In the genomic region with DNA sequence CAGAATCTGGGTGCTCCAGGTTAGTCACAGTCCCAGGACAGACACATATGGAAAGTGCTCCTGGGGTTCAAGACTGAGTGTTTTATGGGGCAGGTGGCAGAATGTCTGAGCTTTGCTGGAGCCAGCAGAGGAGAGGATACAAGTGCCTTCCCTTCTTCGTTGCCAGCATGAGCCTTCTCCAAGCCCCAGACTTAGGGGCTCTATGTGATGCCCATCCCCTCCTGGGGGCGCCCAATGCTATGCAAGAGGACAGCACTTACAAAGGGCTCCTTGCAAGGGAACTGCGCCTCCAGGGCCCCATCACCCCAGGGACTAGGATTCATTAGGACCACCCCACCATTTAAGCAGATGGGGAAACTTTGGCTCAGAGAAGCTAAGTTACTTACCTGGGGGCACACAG, we compare ENCODE assay signal across 22 cellular contexts.
DNase-seq lines count a peak whose midpoint lies in the region; ATAC-seq and TF ChIP-seq lines count a peak whose summit lies in the region.
"Had no signal": no experiment of that assay in that cellular context is flagged by ENCODE, and none has a peak within 500 bp of the region (broad histone marks: within the 10 kb centered on the region; RNA-seq: fewer than 3 reads in every experiment).

No MANE protein-coding gene starts in this region.

- whole genome bisulfite sequencing in spleen, 5 donors: 70 to 92% (median 84%) methylated on average over 2 to 3 of the region's 3 CpGs
- WGBS in upper lobe of left lung, 2 donors: 81 to 85% methylated on average over 3 of the region's 3 CpGs

- TF ChIP-seq CTCF in nephron progenitor cell (IDR thresholded peaks at IDR 0.05) (no peak), neural crest cell (conservative IDR thresholded peaks at IDR 0.05) (no peak), spleen (IDR thresholded peaks at IDR 0.05 in 8 of 11, conservative IDR thresholded peaks at IDR 0.05 in 3 of 11) (no peak), upper lobe of left lung (IDR thresholded peaks at IDR 0.05) (no peak)

- H3K4me3 Mint-ChIP-seq in nephron progenitor cell (peak overlapping the region; percentile 47), neural crest cell (peak overlapping the region; percentile 39)
- H3K4me3 Mint-ChIP-seq: CD14-positive monocyte; CD4-positive, alpha-beta memory T cell; CD4-positive, CD25-positive, alpha-beta regulatory T cell; CD8-positive, alpha-beta memory T cell had no signal

- intact Hi-C loops in spleen (cut with DNase I; ENCODE audit: low total_unique reads): no loop called here

- no peaks in the 10 kb centered on the region for H3K9me3 ChIP-seq in spleen
- no peaks in the 10 kb centered on the region for H3K9me3 ChIP-seq in upper lobe of left lung
- H3K9me3 ChIP-seq: BE2C, BLaER1 had no signal

- no peaks in the 10 kb centered on the region for H3K9me3 Mint-ChIP-seq in nephron progenitor cell
- H3K9me3 Mint-ChIP-seq in neural crest cell: no peaks in the 10 kb centered on the region

- H3K36me3 ChIP-seq in spleen: no peaks in the 10 kb centered on the region
- H3K36me3 ChIP-seq in upper lobe of left lung: no peaks in the 10 kb centered on the region
- H3K36me3 ChIP-seq: BE2C, BLaER1 had no signal

- no peak for TF ChIP-seq POLR2A in spleen (IDR thresholded peaks at IDR 0.05)
- no peak for TF ChIP-seq POLR2A in upper lobe of left lung (IDR thresholded peaks at IDR 0.05)

- no peak for DNase-seq in nephron progenitor cell
- no peak for DNase-seq in neural crest cell (ENCODE audit: low read depth, low spot score)
- DNase-seq in spleen: peak; percentile 63
- no peak for DNase-seq in NCI-H2171 treated with DMSO at 0.1 percent for 48 hours (lab: John Stamatoyannopoulos, UW)
- no peak for DNase-seq in upper lobe of left lung
- DNase-seq: 8988T; ACHN; BE2C; C1 segment of cervical spinal cord; CD4-positive, alpha-beta memory T cell; CD4-positive, CD25-positive, alpha-beta regulatory T cell; CD8-positive, alpha-beta memory T cell; COR-L47; DMS 273 treated with DMSO at 0.1 percent for 48 hours; DMS153; DMS79; DND-41; EL; GDM1 had no signal

- H3K4me1 Mint-ChIP-seq in nephron progenitor cell: peaks cover 66% of the 10 kb centered on the region
- peaks cover 46% of the 10 kb centered on the region for H3K4me1 Mint-ChIP-seq in neural crest cell
- H3K4me1 Mint-ChIP-seq: CD14-positive monocyte had no signal

- peaks cover under 1% of the 10 kb centered on the region for H3K27me3 Mint-ChIP-seq in nephron progenitor cell (ENCODE audit: low read depth, poor library complexity)
- H3K27me3 Mint-ChIP-seq in neural crest cell (ENCODE audit: low read depth): no peaks in the 10 kb centered on the region

- no peak for ATAC-seq in upper lobe of left lung (ENCODE audit: low FRiP score in 2 of 2)

- H3K36me3 Mint-ChIP-seq in nephron progenitor cell (ENCODE audit: low read depth) (no peaks in the 10 kb centered on the region), neural crest cell (ENCODE audit: low read depth) (no peaks in the 10 kb centered on the region)
- H3K36me3 Mint-ChIP-seq: CD14-positive monocyte; CD4-positive, alpha-beta memory T cell; CD4-positive, CD25-positive, alpha-beta regulatory T cell; CD8-positive, alpha-beta memory T cell had no signal

- no peak for TF ChIP-seq EP300 in upper lobe of left lung (IDR thresholded peaks at IDR 0.05)

- no peak overlapping the region for H3K4me3 ChIP-seq in spleen
- H3K4me3 ChIP-seq in upper lobe of left lung: no peak overlapping the region
- H3K4me3 ChIP-seq: BLaER1, GM12878 had no signal

- H3K27ac Mint-ChIP-seq in nephron progenitor cell: no peak overlapping the region
- no peak overlapping the region for H3K27ac Mint-ChIP-seq in neural crest cell (ENCODE audit: unreplicated experiment)
- H3K27ac Mint-ChIP-seq: CD4-positive, alpha-beta memory T cell; CD4-positive, CD25-positive, alpha-beta regulatory T cell; CD8-positive, alpha-beta memory T cell had no signal

- H3K27ac ChIP-seq in spleen: no peak overlapping the region
- no peak overlapping the region for H3K27ac ChIP-seq in upper lobe of left lung
- H3K27ac ChIP-seq: BLaER1 had no signal

- peaks cover 0 to 53% (median 5%) of the 10 kb centered on the region in 7 donors for H3K27me3 ChIP-seq in spleen (replicated peaks in 1 of 7)
- no peaks in the 10 kb centered on the region for H3K27me3 ChIP-seq in upper lobe of left lung
- H3K27me3 ChIP-seq: BE2C had no signal

- peaks cover 0 to 17% (median 0%) of the 10 kb centered on the region in 6 donors for H3K4me1 ChIP-seq in spleen
- peaks cover 0 to 21% (median 13%) of the 10 kb centered on the region in 4 donors for H3K4me1 ChIP-seq in upper lobe of left lung
- H3K4me1 ChIP-seq: BE2C, BLaER1 had no signal
